Comparison of ENCODE assay signal across 22 cellular contexts in the genomic region with DNA sequence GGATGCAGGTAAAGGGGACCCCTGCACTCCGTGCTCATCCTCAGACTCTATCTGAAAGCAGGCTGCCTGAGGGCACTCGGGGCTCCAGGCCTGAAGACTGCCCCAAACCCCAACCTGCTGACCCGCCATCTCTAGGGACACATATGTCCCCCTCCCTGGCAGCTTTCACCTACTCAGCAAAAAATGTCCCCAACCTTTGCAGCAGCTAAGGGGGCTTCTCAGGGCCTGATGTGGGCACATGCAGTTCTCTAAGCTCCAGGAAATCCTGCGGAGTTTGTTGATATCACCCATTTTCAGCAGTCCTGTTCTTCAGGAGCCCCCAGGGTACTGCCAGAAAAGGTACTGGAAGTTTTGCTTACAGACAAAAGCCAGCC.
"Had no signal": no experiment of that assay in that cellular context is flagged by ENCODE, and none has a peak within 500 bp of the region (broad histone marks: within the 10 kb centered on the region; RNA-seq: fewer than 3 reads in every experiment).

No MANE protein-coding gene starts in this region.

- H2AFZ ChIP-seq: hepatocyte, neural progenitor cell had no signal

- DNase-seq: dermis blood vessel endothelial cell; erythroblast; foreskin keratinocyte; head of caudate nucleus; left colon; mammary epithelial cell; naive thymus-derived CD4-positive, alpha-beta T cell; nucleus accumbens; stimulated activated CD4-positive, alpha-beta T cell treated with anti-CD3 and anti-CD28 coated beads, Interleukin-4, amount 100 ng/mL, for 1 hour; stimulated activated CD8-positive, alpha-beta memory T cell treated with anti-CD3 and anti-CD28 coated beads, Interleukin-4, amount 100 ng/mL, for 48 hours; stimulated activated naive CD8-positive, alpha-beta T cell treated with anti-CD3 and anti-CD28 coated beads, Interleukin-15, Interleukin-2, amounts not matched to agents 100 U/mL and 50 U/mL, for 24 hours; thyroid gland had no signal

- H3K9me3 ChIP-seq: pancreas, suprapubic skin, thyroid gland had no signal

- ATAC-seq: foreskin keratinocyte; left colon; naive thymus-derived CD4-positive, alpha-beta T cell; pancreas; right cardiac atrium; stimulated activated effector memory CD8-positive, alpha-beta T cell treated with anti-CD3 and anti-CD28 coated beads, Interleukin-12 subunit alpha, Interleukin-12 subunit beta, amount 100 ng/mL, for 72 hours; stimulated activated naive CD8-positive, alpha-beta T cell treated with anti-CD3 and anti-CD28 coated beads, Interleukin-15, Interleukin-2, amounts not matched to agents 100 U/mL and 50 U/mL, for 24 hours had no signal

- H3K9me3 Mint-ChIP-seq: naive thymus-derived CD4-positive, alpha-beta T cell; neural progenitor cell; stimulated activated effector memory CD8-positive, alpha-beta T cell treated with anti-CD3 and anti-CD28 coated beads, Interleukin-12 subunit alpha, Interleukin-12 subunit beta, amount 100 ng/mL, for 72 hours; type B pancreatic cell had no signal

- H3K4me2 ChIP-seq: hepatocyte, neural progenitor cell had no signal

- H3K27ac Mint-ChIP-seq: naive thymus-derived CD4-positive, alpha-beta T cell; neural progenitor cell; progenitor cell of endocrine pancreas; type B pancreatic cell had no signal

- H3K36me3 ChIP-seq: neural progenitor cell had no signal

- H3K9ac ChIP-seq: neural progenitor cell had no signal

- H3K27me3 ChIP-seq: foreskin keratinocyte, hepatocyte, neural progenitor cell, pancreas, suprapubic skin, thyroid gland had no signal

- H3K27me3 Mint-ChIP-seq: naive thymus-derived CD4-positive, alpha-beta T cell; progenitor cell of endocrine pancreas; type B pancreatic cell had no signal

- H3K27ac ChIP-seq: foreskin keratinocyte, hepatocyte, neural progenitor cell, pancreas, suprapubic skin, thyroid gland had no signal

- H3K4me3 Mint-ChIP-seq: stimulated activated effector memory CD8-positive, alpha-beta T cell treated with anti-CD3 and anti-CD28 coated beads, Interleukin-12 subunit alpha, Interleukin-12 subunit beta, amount 100 ng/mL, for 72 hours; type B pancreatic cell had no signal

- H3K4me3 ChIP-seq: hepatocyte, neural progenitor cell, pancreas, suprapubic skin, thyroid gland had no signal

- FAIRE-seq: colon, pancreas, urothelium cell line had no signal
